In genomic region chr12:54359762-54360351, GRCh38 we compare ENCODE assay signal across 1 cellular context.
TF ChIP-seq lines count a peak whose summit lies in the region.

No MANE protein-coding gene starts in this region.

TF ChIP-seq in endothelial cell of umbilical vein, 7 proteins besides CTCF, POLR2A, EP300 and RAD21:
- TF ChIP-seq MAX (IDR thresholded peaks at IDR 0.05; ENCODE audit: insufficient read depth, insufficient read length) = no peak
- TF ChIP-seq FOS (IDR thresholded peaks at IDR 0.05; ENCODE audit: borderline replicate concordance, insufficient read depth, low read length) = no peak
- no peak for TF ChIP-seq JUN (IDR thresholded peaks at IDR 0.05; ENCODE audit: borderline replicate concordance, insufficient read depth, insufficient read length, low read depth)
- TF ChIP-seq POLR2AphosphoS5 (IDR thresholded peaks at IDR 0.05; ENCODE audit: insufficient read depth, low read depth, low read length) = no peak
- no peak for TF ChIP-seq MYC (IDR thresholded peaks at IDR 0.05; ENCODE audit: low read depth, low read length)
- TF ChIP-seq EZH2 (IDR thresholded peaks at IDR 0.05; ENCODE audit: borderline replicate concordance, low read depth, low read length, severe bottlenecking) = no peak
- TF ChIP-seq GATA2 (IDR thresholded peaks at IDR 0.05; ENCODE audit: insufficient read depth, insufficient read length, low read depth, low read length) = no peak
